In genomic region chr9:2158729-2159128, GRCh38 we compare ENCODE assay signal across 8 cellular contexts.
DNase-seq lines count a peak whose midpoint lies in the region; ATAC-seq, FAIRE-seq and TF ChIP-seq lines count a peak whose summit lies in the region.

No MANE protein-coding gene starts in this region.

- H3K4me3 Mint-ChIP-seq in activated B cell treated with CpG ODN at 0.5 μM for 24 hours: peak overlapping the region; percentile 89

- H3K4me2 ChIP-seq in hepatocyte (peak overlapping the region; percentile 77), smooth muscle cell (peak overlapping the region; percentile 91)

- POLR2A ChIA-PET in activated B cell treated with CpG ODN at 0.5 μM for 24 hours (lab: Charles Lee): interaction anchor here (1.3 kb wide), 1 partner anchor 142 kb away, joined by 3 read pairs; no protein-coding TSS in a partner anchor

- 70% methylated on average over 3 of the region's 3 CpGs for WGBS in hepatocyte (ENCODE audit: low lambda C conversion rate, missing lambda C conversion rate)
- 63% methylated on average over 3 of the region's 3 CpGs for WGBS in smooth muscle cell (ENCODE audit: low lambda C conversion rate)

- no peaks in the 10 kb centered on the region for H3K27me3 Mint-ChIP-seq in activated B cell treated with CpG ODN at 0.5 μM for 24 hours

- H3K4me1 ChIP-seq in hepatocyte (ENCODE audit: insufficient read depth) (peaks cover 11% of the 10 kb centered on the region), smooth muscle cell (ENCODE audit: low read depth) (peaks cover 11% of the 10 kb centered on the region)

- H3F3A ChIP-seq in smooth muscle cell (ENCODE audit: low read depth): no peaks in the 10 kb centered on the region

- peaks cover 21% of the 10 kb centered on the region for H3K36me3 Mint-ChIP-seq in activated B cell treated with CpG ODN at 0.5 μM for 24 hours (ENCODE audit: low read depth)

- peak overlapping the region; percentile 13 for H3K4me3 ChIP-seq in hepatocyte
- H3K4me3 ChIP-seq in smooth muscle cell: peak overlapping the region; percentile 55

- FAIRE-seq in H54 (lab: Jason Lieb, UNC): peak; percentile 11

- peaks cover 62% of the 10 kb centered on the region for H3K4me1 Mint-ChIP-seq in activated B cell treated with CpG ODN at 0.5 μM for 24 hours

- TF ChIP-seq POLR2A in H54 (IDR thresholded peaks at IDR 0.05; ENCODE audit: low read depth, low read length): no peak

- H3K9me2 ChIP-seq in hepatocyte (replicated peaks; ENCODE audit: insufficient read depth): no peaks in the 10 kb centered on the region

- intact Hi-C loops in activated B cell treated with CpG ODN at 0.5 μM for 24 hours (cut with micrococcal nuclease): loop anchor here (1.0 to 2.0 kb wide), 3 partner anchors 8 to 144 kb away; partner anchors contain the start of gene SMARCA2

- H3K27me3 ChIP-seq in hepatocyte (no peaks in the 10 kb centered on the region), smooth muscle cell (ENCODE audit: low read depth) (no peaks in the 10 kb centered on the region)

- H3K27ac Mint-ChIP-seq in activated B cell treated with CpG ODN at 0.5 μM for 24 hours: peak overlapping the region; percentile 87

- H4K20me1 ChIP-seq in hepatocyte (ENCODE audit: insufficient read depth, poor library complexity, severe bottlenecking): no peaks in the 10 kb centered on the region
- H4K20me1 ChIP-seq in smooth muscle cell (ENCODE audit: low read depth): peaks cover 18% of the 10 kb centered on the region

- H3K36me3 ChIP-seq in hepatocyte (replicated peaks; ENCODE audit: insufficient read depth, low read depth): no peaks in the 10 kb centered on the region
- H3K36me3 ChIP-seq in smooth muscle cell (ENCODE audit: low read depth): no peaks in the 10 kb centered on the region

- H3K9me3 ChIP-seq in hepatocyte (ENCODE audit: low read depth): no peaks in the 10 kb centered on the region
- no peaks in the 10 kb centered on the region for H3K9me3 ChIP-seq in smooth muscle cell (replicated peaks; ENCODE audit: low read depth)

- ATAC-seq in activated B cell treated with CpG ODN at 0.5 μM for 24 hours (ENCODE audit: low read depth) (no peak), GM18519 (IDR thresholded peaks at IDR 0.05; ENCODE audit: low FRiP score, unreplicated experiment) (no peak), HG03045 (IDR thresholded peaks at IDR 0.05; ENCODE audit: unreplicated experiment) (no peak), HG03097 (IDR thresholded peaks at IDR 0.05; ENCODE audit: low FRiP score, unreplicated experiment) (no peak)

- H3K27ac ChIP-seq in hepatocyte (peak overlapping the region; percentile 74), smooth muscle cell (ENCODE audit: low read depth) (no peak overlapping the region)

- CTCF ChIA-PET in activated B cell treated with CpG ODN at 0.5 μM for 24 hours (lab: Charles Lee): interaction anchor here (0.9 kb wide), 1 partner anchor 21 kb away, joined by 3 read pairs; no protein-coding TSS in a partner anchor

- DNase-seq in H54 (ENCODE audit: insufficient read length, low spot score) (no peak), activated B cell treated with CpG ODN at 0.5 μM for 24 hours (no peak), hepatocyte (ENCODE audit: low spot score) (no peak), smooth muscle cell (lab: John Stamatoyannopoulos, UW; ENCODE audit: unreplicated experiment) (no peak)
- DNase-seq in activated CD4-positive, alpha-beta T cell treated with anti-CD3 and anti-CD28 coated beads for 48 hours: no peak

- TF ChIP-seq CTCF in activated B cell treated with CpG ODN at 0.5 μM for 24 hours (IDR thresholded peaks at IDR 0.05) (no peak), hepatocyte (IDR thresholded peaks at IDR 0.05; ENCODE audit: poor library complexity) (no peak), smooth muscle cell (IDR thresholded peaks at IDR 0.05; ENCODE audit: borderline replicate concordance, insufficient read depth, poor library complexity, severe bottlenecking) (no peak)

- H3K9ac ChIP-seq in smooth muscle cell (ENCODE audit: low read depth): peak overlapping the region; percentile 32

- H3K9me3 Mint-ChIP-seq in activated B cell treated with CpG ODN at 0.5 μM for 24 hours: no peaks in the 10 kb centered on the region

- peak overlapping the region; percentile 23 for H2AFZ ChIP-seq in hepatocyte
- H2AFZ ChIP-seq in smooth muscle cell (ENCODE audit: low read depth): no peak overlapping the region

- H3K79me2 ChIP-seq in hepatocyte: peaks cover 8% of the 10 kb centered on the region
- no peaks in the 10 kb centered on the region for H3K79me2 ChIP-seq in smooth muscle cell (ENCODE audit: low read depth)
